ENCODE assay signal across 29 cellular contexts in genomic region chr12:102888511-102888910, GRCh38. TPM values are rescaled to one million over a fixed set of nuclear protein-coding genes. Genes with fewer than 3 reads are reported as not detected.
"Had no signal": no experiment of that assay in that cellular context is flagged by ENCODE, and none has a peak within 500 bp of the region (broad histone marks: within the 10 kb centered on the region; RNA-seq: fewer than 3 reads in every experiment).

No MANE protein-coding gene starts in this region.

- H3K4me3 Mint-ChIP-seq: activated CD4-positive, alpha-beta memory T cell treated with anti-CD3 and anti-CD28 coated beads, Interleukin-2, amount 10 ng/mL, durations not matched to agents 7 days and 5 days; activated CD4-positive, alpha-beta T cell treated with anti-CD3 and anti-CD28 coated beads for 36 hours; activated naive CD8-positive, alpha-beta T cell treated with anti-CD3 and anti-CD28 coated beads, Interleukin-2, amount 10 ng/mL, durations not matched to agents 7 days and 5 days; activated T-cell treated with anti-CD3 and anti-CD28 coated beads, Interleukin-2, amount 50 U/mL, for 72 hours; T-helper 1 cell treated with Interleukin-12 subunit alpha and Interleukin-12 subunit beta and Interleukin-4 antibody, amounts not matched to agents 30 μg/mL and 1 μg/mL, for 36 hours had no signal

- H3K9me3 Mint-ChIP-seq: activated CD4-positive, alpha-beta memory T cell treated with anti-CD3 and anti-CD28 coated beads, Interleukin-2, amount 10 ng/mL, durations not matched to agents 7 days and 5 days; activated naive CD8-positive, alpha-beta T cell treated with anti-CD3 and anti-CD28 coated beads, Interleukin-2, amount 10 ng/mL, durations not matched to agents 7 days and 5 days; activated T-cell treated with anti-CD3 and anti-CD28 coated beads, Interleukin-2, amount 50 U/mL, for 72 hours; activated T-helper 2 cell treated with anti-CD3 and anti-CD28 coated beads, Interferon-gamma antibody, Interleukin-2, Interleukin-4, amounts not matched to agents 10 μg/mL and 5 μg/mL and 100 μg/mL, durations not matched to agents 14 hours and 24 hours and 36 hours; T-helper 1 cell treated with Interleukin-12 subunit alpha and Interleukin-12 subunit beta and Interleukin-4 antibody, amounts not matched to agents 30 μg/mL and 1 μg/mL, for 36 hours had no signal

- H3K27me3 Mint-ChIP-seq: activated CD4-positive, alpha-beta memory T cell treated with anti-CD3 and anti-CD28 coated beads, Interleukin-2, amount 10 ng/mL, durations not matched to agents 7 days and 5 days; activated naive CD8-positive, alpha-beta T cell treated with anti-CD3 and anti-CD28 coated beads, Interleukin-2, amount 10 ng/mL, durations not matched to agents 7 days and 5 days had no signal

- H3K9me3 ChIP-seq: adrenal gland, SJSA1 had no signal

- H3K4me1 ChIP-seq: adrenal gland, SJSA1 had no signal

- H3K36me3 ChIP-seq: adrenal gland, SJSA1 had no signal

- H3K4me1 Mint-ChIP-seq: activated CD4-positive, alpha-beta memory T cell treated with anti-CD3 and anti-CD28 coated beads, Interleukin-2, amount 10 ng/mL, durations not matched to agents 7 days and 5 days; activated CD4-positive, alpha-beta T cell treated with anti-CD3 and anti-CD28 coated beads for 36 hours; activated naive CD8-positive, alpha-beta T cell treated with anti-CD3 and anti-CD28 coated beads, Interleukin-2, amount 10 ng/mL, durations not matched to agents 7 days and 5 days had no signal

- H3K27ac ChIP-seq: adrenal gland, KMS-11, SJSA1 had no signal

- H3K4me3 ChIP-seq: adrenal gland, SJSA1 had no signal

- H3K4me2 ChIP-seq: KMS-11 had no signal

- H3K9ac ChIP-seq: KMS-11 had no signal

- H3K36me3 Mint-ChIP-seq: activated naive CD8-positive, alpha-beta T cell treated with anti-CD3 and anti-CD28 coated beads, Interleukin-2, amount 10 ng/mL, durations not matched to agents 7 days and 5 days had no signal

- DNase-seq: activated CD4-positive, alpha-beta memory T cell treated with anti-CD3 and anti-CD28 coated beads, Interleukin-2, amount 10 ng/mL, durations not matched to agents 7 days and 5 days; activated CD4-positive, alpha-beta T cell treated with anti-CD3 and anti-CD28 coated beads for 36 hours; activated CD4-positive, alpha-beta T cell treated with anti-CD3 and anti-CD28 coated beads, Interleukin-2, amount 50 U/mL, for 1 hour; activated CD8-positive, alpha-beta memory T cell treated with anti-CD3 and anti-CD28 coated beads, Interleukin-2, amount 50 U/mL, for 4 hours; activated gamma-delta T cell treated with Interleukin-2 at 50 U/mL for 16 hours; activated naive CD4-positive, alpha-beta T cell treated with anti-CD3 and anti-CD28 coated beads, Interleukin-2, amount 50 U/mL, for 16 hours; activated naive CD8-positive, alpha-beta T cell treated with anti-CD3 and anti-CD28 coated beads, Interleukin-2, amount 10 ng/mL, durations not matched to agents 7 days and 5 days; activated T-cell treated with anti-CD3 and anti-CD28 coated beads, Interleukin-2, amount 50 U/mL, for 72 hours; adrenal gland; anterior cingulate cortex; caudate nucleus; MV-4-11; NCI-H1092 treated with DMSO at 0.1 percent for 48 hours; NCI-H1417 treated with DMSO at 0.1 percent for 48 hours; NCI-H187; NCI-H2081; NCI-H2227 treated with DMSO at 0.1 percent for 48 hours; NCI-H446 treated with DMSO at 0.1 percent for 48 hours; NCI-H524 treated with DMSO at 0.1 percent for 48 hours; NCI-H774; PC-3; SHP77 had no signal

- ATAC-seq: activated CD4-positive, alpha-beta T cell treated with anti-CD3 and anti-CD28 coated beads for 36 hours; activated T-cell treated with anti-CD3 and anti-CD28 coated beads, Interleukin-2, amount 50 U/mL, for 72 hours; PC-3; SK-N-SH treated with all-trans-retinoic acid at 6 μM for 48 hours had no signal

- H3K27ac Mint-ChIP-seq: activated CD4-positive, alpha-beta memory T cell treated with anti-CD3 and anti-CD28 coated beads, Interleukin-2, amount 10 ng/mL, durations not matched to agents 7 days and 5 days; activated CD4-positive, alpha-beta T cell treated with anti-CD3 and anti-CD28 coated beads for 36 hours; activated naive CD8-positive, alpha-beta T cell treated with anti-CD3 and anti-CD28 coated beads, Interleukin-2, amount 10 ng/mL, durations not matched to agents 7 days and 5 days; activated T-cell treated with anti-CD3 and anti-CD28 coated beads, Interleukin-2, amount 50 U/mL, for 72 hours; activated T-helper 2 cell treated with anti-CD3 and anti-CD28 coated beads, Interferon-gamma antibody, Interleukin-2, Interleukin-4, amounts not matched to agents 10 μg/mL and 5 μg/mL and 100 μg/mL, durations not matched to agents 14 hours and 24 hours and 36 hours; T-helper 1 cell treated with Interleukin-12 subunit alpha and Interleukin-12 subunit beta and Interleukin-4 antibody, amounts not matched to agents 30 μg/mL and 1 μg/mL, for 36 hours had no signal

RNA-seq across cellular contexts. Expression of gene PAH, which starts 28.5 kb away (rescaled TPM):
- total RNA-seq: activated CD4-positive, alpha-beta memory T cell treated with anti-CD3 and anti-CD28 coated beads, Interleukin-2, amount 10 ng/mL, durations not matched to agents 7 days and 5 days; activated CD4-positive, alpha-beta T cell treated with anti-CD3 and anti-CD28 coated beads for 36 hours; activated CD8-positive, alpha-beta memory T cell treated with anti-CD3 and anti-CD28 coated beads for 36 hours; activated naive CD8-positive, alpha-beta T cell treated with anti-CD3 and anti-CD28 coated beads, Interleukin-2, amount 10 ng/mL, durations not matched to agents 7 days and 5 days; activated T-helper 2 cell treated with anti-CD3 and anti-CD28 coated beads, Interferon-gamma antibody, Interleukin-2, Interleukin-4, amounts not matched to agents 10 μg/mL and 5 μg/mL and 100 μg/mL, durations not matched to agents 14 hours and 24 hours and 36 hours; MCF 10A; PC-3; SJSA1 had no signal
